ENCODE assay signal across 29 cellular contexts in genomic region chr1:161691846-161692245, GRCh38. TPM values are rescaled to one million over a fixed set of nuclear protein-coding genes. Genes with fewer than 3 reads are reported as not detected.
"Had no signal": no experiment of that assay in that cellular context is flagged by ENCODE, and none has a peak within 500 bp of the region (broad histone marks: within the 10 kb centered on the region; RNA-seq: fewer than 3 reads in every experiment).

No MANE protein-coding gene starts in this region.

- H3K4me3 ChIP-seq: colonic mucosa, SK-N-MC had no signal

- ATAC-seq: activated CD8-positive, alpha-beta memory T cell treated with anti-CD3 and anti-CD28 coated beads, Interleukin-2, amount 10 ng/mL, durations not matched to agents 7 days and 5 days; Right ventricle myocardium inferior; T-cell had no signal

- H3K36me3 Mint-ChIP-seq: activated CD8-positive, alpha-beta memory T cell treated with anti-CD3 and anti-CD28 coated beads, Interleukin-2, amount 10 ng/mL, durations not matched to agents 7 days and 5 days; brain had no signal

- H3K36me3 ChIP-seq: colonic mucosa had no signal

- H3K4me1 ChIP-seq: colonic mucosa had no signal

- H3K4me3 Mint-ChIP-seq: activated B cell treated with CpG ODN at 0.5 μM for 24 hours; activated CD4-positive, alpha-beta T cell treated with anti-CD3 and anti-CD28 coated beads, Interleukin-2, amount 10 ng/mL, durations not matched to agents 24 days and 14 days; activated CD8-positive, alpha-beta memory T cell treated with anti-CD3 and anti-CD28 coated beads, Interleukin-2, amount 10 ng/mL, durations not matched to agents 7 days and 5 days; activated naive CD8-positive, alpha-beta T cell; activated T-cell treated with anti-CD3 and anti-CD28 coated beads, Interleukin-2, amount 50 U/mL, for 24 hours; activated T-helper 1 cell treated with anti-CD3 and anti-CD28 coated beads, Interleukin-12 subunit alpha, Interleukin-12 subunit beta, Interleukin-2, Interleukin-4 antibody, amounts not matched to agents 30 ng/mL and 10 ng/mL and 1 ng/mL, durations not matched to agents 14 hours and 24 hours and 36 hours; brain; T-cell had no signal

- H3K27ac ChIP-seq: colonic mucosa, SK-N-MC had no signal

- H3K27ac Mint-ChIP-seq: activated B cell treated with CpG ODN at 0.5 μM for 24 hours; activated CD4-positive, alpha-beta T cell treated with anti-CD3 and anti-CD28 coated beads, Interleukin-2, amount 10 ng/mL, durations not matched to agents 24 days and 14 days; activated CD8-positive, alpha-beta memory T cell treated with anti-CD3 and anti-CD28 coated beads, Interleukin-2, amount 10 ng/mL, durations not matched to agents 7 days and 5 days; activated naive CD8-positive, alpha-beta T cell; activated T-cell treated with anti-CD3 and anti-CD28 coated beads, Interleukin-2, amount 50 U/mL, for 24 hours; activated T-helper 1 cell treated with anti-CD3 and anti-CD28 coated beads, Interleukin-12 subunit alpha, Interleukin-12 subunit beta, Interleukin-2, Interleukin-4 antibody, amounts not matched to agents 30 ng/mL and 10 ng/mL and 1 ng/mL, durations not matched to agents 14 hours and 24 hours and 36 hours; brain; T-cell had no signal

- H3K9me3 ChIP-seq: colonic mucosa had no signal

- H3K9me3 Mint-ChIP-seq: activated B cell treated with CpG ODN at 0.5 μM for 24 hours; activated T-cell treated with anti-CD3 and anti-CD28 coated beads, Interleukin-2, amount 50 U/mL, for 24 hours had no signal

- H3K27me3 ChIP-seq: colonic mucosa had no signal

- H3K4me1 Mint-ChIP-seq: activated CD4-positive, alpha-beta T cell treated with anti-CD3 and anti-CD28 coated beads, Interleukin-2, amount 10 ng/mL, durations not matched to agents 24 days and 14 days; activated CD8-positive, alpha-beta memory T cell treated with anti-CD3 and anti-CD28 coated beads, Interleukin-2, amount 10 ng/mL, durations not matched to agents 7 days and 5 days; brain; T-cell had no signal

- H3K27me3 Mint-ChIP-seq: activated B cell treated with CpG ODN at 0.5 μM for 24 hours had no signal

- DNase-seq: activated B cell treated with CpG ODN at 0.5 μM for 24 hours; activated CD4-positive, alpha-beta T cell treated with anti-CD3 and anti-CD28 coated beads for 1 hour; activated CD4-positive, alpha-beta T cell treated with anti-CD3 and anti-CD28 coated beads, Interleukin-2, amount 10 ng/mL, durations not matched to agents 24 days and 14 days; activated CD4-positive, alpha-beta T cell treated with anti-CD3 and anti-CD28 coated beads, Interleukin-2, amount 50 U/mL, for 48 hours; activated CD8-positive, alpha-beta memory T cell treated with anti-CD3 and anti-CD28 coated beads, Interleukin-2, amount 10 ng/mL, durations not matched to agents 7 days and 5 days; activated effector memory CD4-positive, alpha-beta T cell treated with Interleukin-2 at 50 U/mL for 16 hours; activated naive CD4-positive, alpha-beta T cell; activated T-cell treated with anti-CD3 and anti-CD28 coated beads, Interleukin-2, amount 50 U/mL, for 24 hours; amygdala; caudate nucleus; colonic mucosa; NCI-H1092; NCI-H1417; NCI-H1930; NCI-H2171; NCI-H226; NCI-H526; NCI-H774; T-cell; T-helper 2 cell; T1000 had no signal

RNA-seq across cellular contexts. Expression of gene FCRLA, which starts 15.2 kb away (rescaled TPM):
- total RNA-seq: activated CD4-positive, alpha-beta T cell treated with anti-CD3 and anti-CD28 coated beads, Interleukin-2, amount 10 ng/mL, durations not matched to agents 24 days and 14 days; activated CD8-positive, alpha-beta memory T cell treated with anti-CD3 and anti-CD28 coated beads, Interleukin-2, amount 10 ng/mL, durations not matched to agents 7 days and 5 days; activated T-helper 1 cell treated with anti-CD3 and anti-CD28 coated beads, Interleukin-12 subunit alpha, Interleukin-12 subunit beta, Interleukin-2, Interleukin-4 antibody, amounts not matched to agents 30 ng/mL and 10 ng/mL and 1 ng/mL, durations not matched to agents 14 hours and 24 hours and 36 hours; cerebellum; Right ventricle myocardium inferior had no signal

RNA-seq across cellular contexts. Expression of gene FCGR2B, which starts 28.9 kb away (rescaled TPM):
- total RNA-seq: activated CD4-positive, alpha-beta T cell treated with anti-CD3 and anti-CD28 coated beads, Interleukin-2, amount 10 ng/mL, durations not matched to agents 24 days and 14 days; activated T-helper 1 cell treated with anti-CD3 and anti-CD28 coated beads, Interleukin-12 subunit alpha, Interleukin-12 subunit beta, Interleukin-2, Interleukin-4 antibody, amounts not matched to agents 30 ng/mL and 10 ng/mL and 1 ng/mL, durations not matched to agents 14 hours and 24 hours and 36 hours; astrocyte; NCI-H460 had no signal

RNA-seq across cellular contexts. Expression of gene FCRLB, which starts 29.5 kb away (rescaled TPM):
- total RNA-seq: activated CD4-positive, alpha-beta T cell treated with anti-CD3 and anti-CD28 coated beads, Interleukin-2, amount 10 ng/mL, durations not matched to agents 24 days and 14 days; activated T-helper 1 cell treated with anti-CD3 and anti-CD28 coated beads, Interleukin-12 subunit alpha, Interleukin-12 subunit beta, Interleukin-2, Interleukin-4 antibody, amounts not matched to agents 30 ng/mL and 10 ng/mL and 1 ng/mL, durations not matched to agents 14 hours and 24 hours and 36 hours had no signal
